ENCODE assay signal across 19 cellular contexts in genomic region chr21:33514234-33514633, GRCh38. TPM values are rescaled to one million over a fixed set of nuclear protein-coding genes. Genes with fewer than 3 reads are reported as not detected.
DNase-seq lines count a peak whose midpoint lies in the region; ATAC-seq, FAIRE-seq and TF ChIP-seq lines count a peak whose summit lies in the region.
"Had no signal": no experiment of that assay in that cellular context is flagged by ENCODE, and none has a peak within 500 bp of the region (broad histone marks: within the 10 kb centered on the region; RNA-seq: fewer than 3 reads in every experiment).

No MANE protein-coding gene starts in this region.

- POLR2A ChIA-PET in HepG2 (lab: Yijun Ruan, JAX) = no interaction called here

- H3K27ac ChIP-seq in HepG2 (ENCODE audit: extremely low read length, insufficient read depth, low read length) (no peak overlapping the region), ovary (no peak overlapping the region), left ventricle myocardium inferior (replicated peaks) (no peak overlapping the region)
- H3K27ac ChIP-seq: brain microvascular endothelial cell, esophagus muscularis mucosa, pancreas, thyroid gland had no signal

- no peak for TF ChIP-seq RAD21 in HepG2 (CRISPR knock-in tag; IDR thresholded peaks at IDR 0.05)

- peak; percentile 32 for DNase-seq in AG09319 (ENCODE audit: extremely low read depth, low read depth)
- DNase-seq in EH (ENCODE audit: low read depth) = peak; percentile 34
- DNase-seq in adipocyte (ENCODE audit: low read depth) = peak; percentile 89
- no peak for DNase-seq in HepG2 (ENCODE audit: low spot score)
- DNase-seq in 8988T = no peak
- DNase-seq in ovary = no peak
- no peak for DNase-seq in left ventricle myocardium inferior
- DNase-seq: activated CD4-positive, CD25-positive, alpha-beta regulatory T cell treated with anti-CD3 and anti-CD28 coated beads, Interleukin-2, amount 50 U/mL, for 72 hours; brain microvascular endothelial cell; DMS53; HCEC 1CT; hypothalamus; NCI-H446 treated with DMSO at 0.1 percent for 48 hours; pancreas; SHP77 treated with DMSO at 0.1 percent for 48 hours; stimulated activated CD4-positive, alpha-beta T cell treated with anti-CD3 and anti-CD28 coated beads, Interleukin-4, amount 100 ng/mL, for 24 hours; stimulated activated CD8-positive, alpha-beta memory T cell treated with anti-CD3 and anti-CD28 coated beads, Interleukin-4, amount 100 ng/mL, for 48 hours; thyroid gland had no signal

- H3K4me1 ChIP-seq in adipocyte (ENCODE audit: control insufficient read depth, insufficient read depth, low read length) (peaks cover 16% of the 10 kb centered on the region), HepG2 (ENCODE audit: insufficient read depth, low read length) (no peaks in the 10 kb centered on the region), ovary (ENCODE audit: insufficient read depth) (no peaks in the 10 kb centered on the region), left ventricle myocardium inferior (no peaks in the 10 kb centered on the region)
- H3K4me1 ChIP-seq: pancreas, thyroid gland had no signal

- TF ChIP-seq POLR2A in HepG2 (IDR thresholded peaks at IDR 0.05; ENCODE audit: insufficient read depth in 1 of 2, low read depth in 2 of 2, low read length in 2 of 2) (no peak), ovary (IDR thresholded peaks at IDR 0.05) (no peak)

- no peak for FAIRE-seq in HepG2 (lab: Jason Lieb, UNC)
- FAIRE-seq: pancreas had no signal

- no peaks in the 10 kb centered on the region for H3K79me2 ChIP-seq in HepG2 (ENCODE audit: insufficient read depth, low read length)

- no TSS peak for BruUV-seq in HepG2 (replicated peaks; lab: Mats Ljungman, UMichigan)

- in situ Hi-C loops in HepG2 (cut with HindIII; ENCODE audit: extremely low pct_ligation_motif_present, low pct_unique_long_range_greater_than_20kb) = no loop called here

- peak overlapping the region; percentile 49 for H3K4me3 ChIP-seq in adipocyte (ENCODE audit: low read length)
- no peak overlapping the region for H3K4me3 ChIP-seq in HepG2 (replicated peaks in 1 of 3; ENCODE audit: insufficient read depth in 1 of 3, low read depth in 2 of 3, low read length in 3 of 3)
- H3K4me3 ChIP-seq in ovary = no peak overlapping the region
- H3K4me3 ChIP-seq in left ventricle myocardium inferior = no peak overlapping the region
- H3K4me3 ChIP-seq: esophagus muscularis mucosa, pancreas, thyroid gland had no signal

- H3K9me3 ChIP-seq in adipocyte (ENCODE audit: control insufficient read depth, low read length) = no peaks in the 10 kb centered on the region
- no peaks in the 10 kb centered on the region for H3K9me3 ChIP-seq in HepG2 (ENCODE audit: low read length)
- H3K9me3 ChIP-seq in ovary = no peaks in the 10 kb centered on the region
- H3K9me3 ChIP-seq in left ventricle myocardium inferior (replicated peaks) = no peaks in the 10 kb centered on the region
- H3K9me3 ChIP-seq: esophagus muscularis mucosa, pancreas, thyroid gland had no signal

- intact Hi-C loops in HepG2 (cut with micrococcal nuclease; ENCODE audit: unreplicated experiment) = no loop called here
- intact Hi-C loops in ovary (cut with DNase I) = no loop called here
- intact Hi-C loops in left ventricle myocardium inferior (cut with micrococcal nuclease) = no loop called here

- H3K27me3 ChIP-seq in adipocyte (replicated peaks; ENCODE audit: control insufficient read depth, insufficient read depth, low read length) (no peaks in the 10 kb centered on the region), HepG2 (ENCODE audit: control insufficient read depth in 1 of 2, insufficient read depth in 2 of 2, low read length in 2 of 2) (no peaks in the 10 kb centered on the region), ovary (no peaks in the 10 kb centered on the region), left ventricle myocardium inferior (ENCODE audit: low read depth) (no peaks in the 10 kb centered on the region)
- H3K27me3 ChIP-seq: brain microvascular endothelial cell, esophagus muscularis mucosa, pancreas, thyroid gland had no signal

- TF ChIP-seq CTCF in AG09319 (IDR thresholded peaks at IDR 0.05; ENCODE audit: low read depth, low read length) = no peak
- no peak for TF ChIP-seq CTCF in HepG2 (CRISPR knock-in tag; IDR thresholded peaks at IDR 0.05)
- no peak for TF ChIP-seq CTCF in ovary (IDR thresholded peaks at IDR 0.05)
- TF ChIP-seq CTCF in left ventricle myocardium inferior (IDR thresholded peaks at IDR 0.05; ENCODE audit: borderline replicate concordance) = no peak

- CTCF ChIA-PET in HepG2 (lab: Yijun Ruan, JAX; ENCODE audit: low intra/inter-chr PET ratio, low total read pairs) = no interaction called here

- H4K20me1 ChIP-seq in HepG2 (ENCODE audit: insufficient read depth, low read length) = no peaks in the 10 kb centered on the region

- peak overlapping the region; percentile 40 for H3K9ac ChIP-seq in adipocyte (ENCODE audit: low read length)
- H3K9ac ChIP-seq in HepG2 (ENCODE audit: insufficient read depth, low read depth, low read length) = no peak overlapping the region

- H3K4me2 ChIP-seq in HepG2 (ENCODE audit: low read depth, low read length) = no peak overlapping the region

- no peak overlapping the region for H2AFZ ChIP-seq in HepG2 (ENCODE audit: low read length)

- no peak for ATAC-seq in HepG2

- TF ChIP-seq EP300 in HepG2 (IDR thresholded peaks at IDR 0.05; ENCODE audit: low read depth in 2 of 2, low read length in 2 of 2) (no peak), HepG2 (CRISPR knock-in tag; IDR thresholded peaks at IDR 0.05; ENCODE audit: borderline replicate concordance) (no peak), ovary (IDR thresholded peaks at IDR 0.05) (no peak)

- H3K36me3 ChIP-seq in adipocyte (ENCODE audit: control insufficient read depth, insufficient read depth, low read length, severe bottlenecking) (peaks cover 80% of the 10 kb centered on the region), HepG2 (replicated peaks in 1 of 2; ENCODE audit: control insufficient read depth in 1 of 2, insufficient read depth in 2 of 2, low read length in 2 of 2) (peaks cover 16 to 70% of the 10 kb centered on the region in 2 experiments), ovary (no peaks in the 10 kb centered on the region), left ventricle myocardium inferior (peaks cover 89% of the 10 kb centered on the region)

- 90% methylated on average over 1 of the region's 1 CpG for WGBS in HepG2 (ENCODE audit: low lambda C conversion rate)
- WGBS in ovary, 3 donors = 96 to 97% (median 96%) methylated on average over 1 of the region's 1 CpG

RNA-seq across cellular contexts. Expression of gene DNAJC28, which starts 22.7 kb away (rescaled TPM):
- 2.5 and 3.3 TPM in 2 replicates for total RNA-seq in HepG2 (2016; rRNA removed; fragmentation: Illumina TruSeq; extraction: Trizol)
- 0.35 and 0.71 TPM in 2 replicates for total RNA-seq in HepG2 (2016; cell fraction: cytosol; rRNA removed; fragmentation: Illumina TruSeq; extraction: Trizol; ENCODE audit: low read depth)
- 2.5 and 2.7 TPM in 2 replicates for total RNA-seq in HepG2 (2016; cell fraction: insoluble cytoplasmic fraction; rRNA removed; fragmentation: Illumina TruSeq; extraction: Trizol)
- total RNA-seq in HepG2 (2016; cell fraction: membrane; rRNA removed; fragmentation: Illumina TruSeq; extraction: Trizol) = 1.2 and 1.7 TPM in 2 replicates
- total RNA-seq in HepG2 (2016; cell fraction: nucleus; rRNA removed; fragmentation: Illumina TruSeq; extraction: Trizol) = 1.7 and 3.3 TPM in 2 replicates
- polyA plus RNA-seq in HepG2 (2011; rRNA removed) = 1.1 and 1.5 TPM in 2 replicates
- polyA plus RNA-seq in HepG2 (2011; cell fraction: cytosol; rRNA removed) = 0.54 and 1.0 TPM in 2 replicates
- polyA plus RNA-seq in HepG2 (2011; cell fraction: nucleus; rRNA removed) = 0.63 and 1.3 TPM in 2 replicates
- polyA plus RNA-seq in HepG2 (2012) = 1.1 and 1.2 TPM in 2 replicates
- polyA plus RNA-seq in HepG2 (2016; cell fraction: cytosol; fragmentation: Illumina TruSeq; extraction: Trizol; ENCODE audit: low read depth) = 0.41 and 0.62 TPM in 2 replicates
- polyA plus RNA-seq in HepG2 (2016; cell fraction: insoluble cytoplasmic fraction; fragmentation: Illumina TruSeq; extraction: Trizol; ENCODE audit: low read depth) = 2.8 and 2.9 TPM in 2 replicates
- polyA plus RNA-seq in HepG2 (2016; cell fraction: membrane; fragmentation: Illumina TruSeq; extraction: Trizol; ENCODE audit: low read depth) = 0.46 and 0.74 TPM in 2 replicates
- 3.3 and 3.5 TPM in 2 replicates for polyA plus RNA-seq in HepG2 (2016; cell fraction: nucleus; fragmentation: Illumina TruSeq; extraction: Trizol; ENCODE audit: insufficient read depth, low read depth)
- polyA minus RNA-seq in HepG2 (2011; rRNA and poly(A)+ RNA removed; ENCODE audit: low replicate concordance) = 0.10 and 0.16 TPM in 2 replicates
- 0.40 and 0.70 TPM in 2 replicates for polyA minus RNA-seq in HepG2 (2011; cell fraction: cytosol; rRNA and poly(A)+ RNA removed)
- 1.8 and 3.1 TPM in 2 replicates for polyA minus RNA-seq in HepG2 (2011; cell fraction: nucleus; rRNA and poly(A)+ RNA removed)
- 1 to 10 TPM in 4 of 7 donors, under 1 TPM in 3; 0.34 to 1.7 (median 1.2) TPM for total RNA-seq in ovary
- 1 to 10 TPM in 1 of 2 donors, under 1 TPM in 1; 0.62 to 2.6 TPM for polyA plus RNA-seq in ovary
- 6.5 TPM for total RNA-seq in left ventricle myocardium inferior

RNA-seq across cellular contexts. Expression of gene GART, which starts 27.7 kb away (rescaled TPM):
- total RNA-seq in HepG2 (2016; rRNA removed; fragmentation: Illumina TruSeq; extraction: Trizol) (109 and 151 TPM in 2 replicates), ovary (10 to 100 TPM; 41.0 to 84.4 (median 51.9) TPM), left ventricle myocardium inferior (41.5 TPM)
- 31.1 and 36.8 TPM in 2 replicates for total RNA-seq in HepG2 (2016; cell fraction: cytosol; rRNA removed; fragmentation: Illumina TruSeq; extraction: Trizol; ENCODE audit: low read depth)
- 113 and 146 TPM in 2 replicates for total RNA-seq in HepG2 (2016; cell fraction: insoluble cytoplasmic fraction; rRNA removed; fragmentation: Illumina TruSeq; extraction: Trizol)
- total RNA-seq in HepG2 (2016; cell fraction: membrane; rRNA removed; fragmentation: Illumina TruSeq; extraction: Trizol) = 32.8 and 39.5 TPM in 2 replicates
- total RNA-seq in HepG2 (2016; cell fraction: nucleus; rRNA removed; fragmentation: Illumina TruSeq; extraction: Trizol) = 90.9 and 99.5 TPM in 2 replicates
- polyA plus RNA-seq in HepG2 (2011; rRNA removed) (17.7 and 17.9 TPM in 2 replicates), ovary (10 to 100 TPM; 17.5 to 57.5 TPM)
- polyA plus RNA-seq in HepG2 (2011; cell fraction: cytosol; rRNA removed) = 9.6 and 13.2 TPM in 2 replicates
- 19.9 and 27.1 TPM in 2 replicates for polyA plus RNA-seq in HepG2 (2011; cell fraction: nucleus; rRNA removed)
- polyA plus RNA-seq in HepG2 (2012) = 50.5 and 59.0 TPM in 2 replicates
- 4.4 and 5.6 TPM in 2 replicates for polyA plus RNA-seq in HepG2 (2016; cell fraction: cytosol; fragmentation: Illumina TruSeq; extraction: Trizol; ENCODE audit: low read depth)
- polyA plus RNA-seq in HepG2 (2016; cell fraction: insoluble cytoplasmic fraction; fragmentation: Illumina TruSeq; extraction: Trizol; ENCODE audit: low read depth) = 99.4 and 99.8 TPM in 2 replicates
- 8.6 and 10.6 TPM in 2 replicates for polyA plus RNA-seq in HepG2 (2016; cell fraction: membrane; fragmentation: Illumina TruSeq; extraction: Trizol; ENCODE audit: low read depth)
- polyA plus RNA-seq in HepG2 (2016; cell fraction: nucleus; fragmentation: Illumina TruSeq; extraction: Trizol; ENCODE audit: insufficient read depth, low read depth) = 70.2 and 73.8 TPM in 2 replicates
- polyA minus RNA-seq in HepG2 (2011; rRNA and poly(A)+ RNA removed; ENCODE audit: low replicate concordance) = 15.8 and 35.7 TPM in 2 replicates
- polyA minus RNA-seq in HepG2 (2011; cell fraction: cytosol; rRNA and poly(A)+ RNA removed) = 21.5 and 23.0 TPM in 2 replicates
- polyA minus RNA-seq in HepG2 (2011; cell fraction: nucleus; rRNA and poly(A)+ RNA removed) = 73.8 and 95.2 TPM in 2 replicates

RNA-seq across cellular contexts. Expression of gene SON, which starts 28.6 kb away (rescaled TPM):
- 78.3 and 291 TPM in 2 replicates for total RNA-seq in HepG2 (2016; rRNA removed; fragmentation: Illumina TruSeq; extraction: Trizol)
- 8.5 and 9.3 TPM in 2 replicates for total RNA-seq in HepG2 (2016; cell fraction: cytosol; rRNA removed; fragmentation: Illumina TruSeq; extraction: Trizol; ENCODE audit: low read depth)
- total RNA-seq in HepG2 (2016; cell fraction: insoluble cytoplasmic fraction; rRNA removed; fragmentation: Illumina TruSeq; extraction: Trizol) = 71.9 and 282 TPM in 2 replicates
- 38.8 and 42.6 TPM in 2 replicates for total RNA-seq in HepG2 (2016; cell fraction: membrane; rRNA removed; fragmentation: Illumina TruSeq; extraction: Trizol)
- 173 and 188 TPM in 2 replicates for total RNA-seq in HepG2 (2016; cell fraction: nucleus; rRNA removed; fragmentation: Illumina TruSeq; extraction: Trizol)
- 60.8 and 61.3 TPM in 2 replicates for polyA plus RNA-seq in HepG2 (2011; rRNA removed)
- polyA plus RNA-seq in HepG2 (2011; cell fraction: cytosol; rRNA removed) = 27.3 and 38.0 TPM in 2 replicates
- polyA plus RNA-seq in HepG2 (2011; cell fraction: nucleus; rRNA removed) = 184 and 204 TPM in 2 replicates
- 121 and 128 TPM in 2 replicates for polyA plus RNA-seq in HepG2 (2012)
- polyA plus RNA-seq in HepG2 (2016; cell fraction: cytosol; fragmentation: Illumina TruSeq; extraction: Trizol; ENCODE audit: low read depth) = 4.6 and 5.8 TPM in 2 replicates
- 116 and 145 TPM in 2 replicates for polyA plus RNA-seq in HepG2 (2016; cell fraction: insoluble cytoplasmic fraction; fragmentation: Illumina TruSeq; extraction: Trizol; ENCODE audit: low read depth)
- 16.5 and 18.3 TPM in 2 replicates for polyA plus RNA-seq in HepG2 (2016; cell fraction: membrane; fragmentation: Illumina TruSeq; extraction: Trizol; ENCODE audit: low read depth)
- 242 and 248 TPM in 2 replicates for polyA plus RNA-seq in HepG2 (2016; cell fraction: nucleus; fragmentation: Illumina TruSeq; extraction: Trizol; ENCODE audit: insufficient read depth, low read depth)
- polyA minus RNA-seq in HepG2 (2011; rRNA and poly(A)+ RNA removed; ENCODE audit: low replicate concordance) = 192 and 202 TPM in 2 replicates
- 80.6 and 107 TPM in 2 replicates for polyA minus RNA-seq in HepG2 (2011; cell fraction: cytosol; rRNA and poly(A)+ RNA removed)
- polyA minus RNA-seq in HepG2 (2011; cell fraction: nucleus; rRNA and poly(A)+ RNA removed) = 280 and 289 TPM in 2 replicates
- 100 to 1,000 TPM; 216 to 351 (median 271) TPM for total RNA-seq in ovary
- 100 to 1,000 TPM; 107 to 263 TPM for polyA plus RNA-seq in ovary
- total RNA-seq in left ventricle myocardium inferior = 148 TPM

RNA-seq across cellular contexts. Expression of gene TMEM50B, which starts 34.5 kb away (rescaled TPM):
- 13.9 and 29.9 TPM in 2 replicates for total RNA-seq in HepG2 (2016; rRNA removed; fragmentation: Illumina TruSeq; extraction: Trizol)
- total RNA-seq in HepG2 (2016; cell fraction: cytosol; rRNA removed; fragmentation: Illumina TruSeq; extraction: Trizol; ENCODE audit: low read depth) = 12.1 and 12.6 TPM in 2 replicates
- 18.2 and 31.9 TPM in 2 replicates for total RNA-seq in HepG2 (2016; cell fraction: insoluble cytoplasmic fraction; rRNA removed; fragmentation: Illumina TruSeq; extraction: Trizol)
- 17.4 and 19.9 TPM in 2 replicates for total RNA-seq in HepG2 (2016; cell fraction: membrane; rRNA removed; fragmentation: Illumina TruSeq; extraction: Trizol)
- 43.0 and 47.6 TPM in 2 replicates for total RNA-seq in HepG2 (2016; cell fraction: nucleus; rRNA removed; fragmentation: Illumina TruSeq; extraction: Trizol)
- 45.4 and 46.3 TPM in 2 replicates for polyA plus RNA-seq in HepG2 (2011; rRNA removed)
- polyA plus RNA-seq in HepG2 (2011; cell fraction: cytosol; rRNA removed) = 8.9 and 18.9 TPM in 2 replicates
- polyA plus RNA-seq in HepG2 (2011; cell fraction: nucleus; rRNA removed) = 109 and 139 TPM in 2 replicates
- 15.9 and 21.7 TPM in 2 replicates for polyA plus RNA-seq in HepG2 (2012)
- 10.5 and 13.5 TPM in 2 replicates for polyA plus RNA-seq in HepG2 (2016; cell fraction: cytosol; fragmentation: Illumina TruSeq; extraction: Trizol; ENCODE audit: low read depth)
- 14.7 and 18.5 TPM in 2 replicates for polyA plus RNA-seq in HepG2 (2016; cell fraction: insoluble cytoplasmic fraction; fragmentation: Illumina TruSeq; extraction: Trizol; ENCODE audit: low read depth)
- polyA plus RNA-seq in HepG2 (2016; cell fraction: membrane; fragmentation: Illumina TruSeq; extraction: Trizol; ENCODE audit: low read depth) = 14.4 and 16.8 TPM in 2 replicates
- 104 and 105 TPM in 2 replicates for polyA plus RNA-seq in HepG2 (2016; cell fraction: nucleus; fragmentation: Illumina TruSeq; extraction: Trizol; ENCODE audit: insufficient read depth, low read depth)
- polyA minus RNA-seq in HepG2 (2011; rRNA and poly(A)+ RNA removed; ENCODE audit: low replicate concordance) = 4.7 and 5.8 TPM in 2 replicates
- 3.8 and 6.8 TPM in 2 replicates for polyA minus RNA-seq in HepG2 (2011; cell fraction: cytosol; rRNA and poly(A)+ RNA removed)
- 23.4 and 29.6 TPM in 2 replicates for polyA minus RNA-seq in HepG2 (2011; cell fraction: nucleus; rRNA and poly(A)+ RNA removed)
- total RNA-seq in ovary = 100 to 1,000 TPM in 1 of 7 donors, 10 to 100 TPM in 6; 58.9 to 122 (median 81.1) TPM
- polyA plus RNA-seq in ovary = 10 to 100 TPM; 50.1 to 75.4 TPM
- 37.0 TPM for total RNA-seq in left ventricle myocardium inferior

Comparison
In these comparisons a context has a peak if more than half of its experiments do, and no peak if none do; other contexts are left out.
1. DNase-seq: peak in AG09319 (single experiment), EH (single experiment) and adipocyte (single experiment); none in HepG2 (single experiment), 8988T (single experiment), ovary (0 of 5) and left ventricle myocardium inferior (single experiment).